8 cellular contexts compared by ENCODE assay signal in the genomic region with DNA sequence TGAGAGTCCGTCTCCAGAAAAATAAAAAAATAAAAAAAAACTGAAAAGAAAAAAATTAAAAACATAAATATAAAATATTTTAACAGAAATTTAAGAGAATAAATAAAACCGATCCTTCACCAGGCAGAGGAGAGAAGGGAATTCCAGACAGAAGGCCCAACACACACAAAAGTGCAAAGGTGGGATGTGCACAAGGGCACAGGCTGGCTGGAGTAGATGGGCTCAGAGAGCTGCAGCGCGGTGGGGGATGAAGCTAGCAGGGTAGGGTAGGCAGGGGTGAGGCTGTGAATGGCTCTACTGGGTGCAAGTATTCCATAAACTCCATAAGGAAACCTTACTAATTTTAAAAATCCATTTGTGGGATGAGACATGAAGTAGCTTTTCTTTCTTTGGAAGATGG. TPM values are rescaled to one million over a fixed set of nuclear protein-coding genes. Genes with fewer than 3 reads are reported as not detected.
"Had no signal": no experiment of that assay in that cellular context is flagged by ENCODE, and none has a peak within 500 bp of the region (broad histone marks: within the 10 kb centered on the region; RNA-seq: fewer than 3 reads in every experiment).

No MANE protein-coding gene starts in this region.

- H3K9me3 ChIP-seq: HAP-1 had no signal

- H3K4me1 ChIP-seq: HAP-1 had no signal

- ATAC-seq: HCT116, K562 had no signal

- H3K36me3 ChIP-seq: HAP-1 had no signal

- H3K27ac ChIP-seq: GM23248 had no signal

- H3K4me3 ChIP-seq: GM23248, HAP-1, K562 had no signal

- H3K9ac ChIP-seq: GM23248 had no signal

- DNase-seq: GM23248, GOT3, H7, IMR-90 had no signal

RNA-seq across cellular contexts. Expression of gene MYH16, which starts 37.4 kb away (rescaled TPM):
- total RNA-seq: GM23248, H7, HT-29, K562 had no signal
- polyA plus RNA-seq: GM23248 had no signal
